19 cellular contexts compared by ENCODE assay signal in the genomic region with DNA sequence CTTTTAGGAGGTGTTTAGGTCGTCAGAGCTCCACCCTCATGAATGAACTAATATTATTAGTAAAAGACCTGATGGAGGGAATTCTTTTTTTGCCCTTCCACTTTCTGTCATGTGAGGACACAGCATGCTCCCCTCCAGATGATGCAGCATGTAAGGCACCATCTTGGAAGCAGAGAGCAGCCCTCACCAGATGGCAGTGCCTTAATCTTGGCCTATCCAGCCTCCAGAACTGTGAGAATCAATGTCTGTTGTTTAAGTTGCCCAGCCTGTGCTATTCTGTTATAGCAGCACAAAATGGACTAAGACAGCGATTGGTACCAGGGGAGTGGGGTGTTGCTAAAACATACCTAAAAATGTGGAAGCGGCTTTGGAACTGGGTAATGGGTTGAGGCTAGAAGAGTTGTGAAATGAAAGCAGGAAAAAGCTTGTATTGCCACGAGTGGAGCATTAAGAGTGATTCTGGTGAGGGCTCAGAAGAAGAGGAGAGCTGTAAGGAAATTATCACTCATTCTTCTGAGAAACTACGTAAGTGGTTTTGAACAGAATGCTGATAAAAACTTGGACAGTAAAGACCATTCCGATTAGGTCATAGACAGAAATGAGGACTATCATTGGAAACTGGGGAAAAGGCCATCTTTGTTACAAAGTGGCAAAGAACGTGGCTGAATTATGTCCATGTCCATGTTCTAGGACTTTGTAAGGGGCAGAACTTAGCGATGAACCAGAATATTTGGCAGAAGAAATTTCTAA.
"Had no signal": no experiment of that assay in that cellular context is flagged by ENCODE, and none has a peak within 500 bp of the region (broad histone marks: within the 10 kb centered on the region; RNA-seq: fewer than 3 reads in every experiment).

No MANE protein-coding gene starts in this region.

- H3K4me3 Mint-ChIP-seq: activated CD8-positive, alpha-beta memory T cell treated with anti-CD3 and anti-CD28 coated beads, Interleukin-2, amount 10 ng/mL, durations not matched to agents 7 days and 5 days; activated T-cell treated with anti-CD3 and anti-CD28 coated beads, Interleukin-2, amount 50 U/mL, for 24 hours; effector memory CD8-positive, alpha-beta T cell; naive thymus-derived CD8-positive, alpha-beta T cell; stimulated activated naive B cell treated with anti-CD40 and anti-IgM and Interleukin-4, amounts not matched to agents 10 μg/mL and 1 μg/mL and 100 μg/mL, for 72 hours; T-cell had no signal

- H3K4me1 ChIP-seq: prostate gland had no signal

- ATAC-seq: activated CD8-positive, alpha-beta memory T cell treated with anti-CD3 and anti-CD28 coated beads, Interleukin-2, amount 10 ng/mL, durations not matched to agents 7 days and 5 days; activated naive CD4-positive, alpha-beta T cell treated with anti-CD3 and anti-CD28 coated beads, Interleukin-2, amount 50 U/mL, for 72 hours; effector memory CD8-positive, alpha-beta T cell; mucosa of descending colon; naive thymus-derived CD8-positive, alpha-beta T cell; sciatic nerve; stimulated activated naive B cell treated with anti-CD40 and anti-IgM and Interleukin-4, amounts not matched to agents 10 μg/mL and 1 μg/mL and 100 μg/mL, for 72 hours; T-cell had no signal

- H3K27ac ChIP-seq: epithelial cell of prostate, prostate gland had no signal

- H3K36me3 Mint-ChIP-seq: activated CD8-positive, alpha-beta memory T cell treated with anti-CD3 and anti-CD28 coated beads, Interleukin-2, amount 10 ng/mL, durations not matched to agents 7 days and 5 days; activated naive CD4-positive, alpha-beta T cell treated with anti-CD3 and anti-CD28 coated beads, Interleukin-2, amount 50 U/mL, for 72 hours had no signal

- DNase-seq: activated CD4-positive, alpha-beta T cell treated with anti-CD3 and anti-CD28 coated beads, Interleukin-2, amount 50 U/mL, for 1 hour; activated CD4-positive, CD25-positive, alpha-beta regulatory T cell; activated CD8-positive, alpha-beta memory T cell treated with anti-CD3 and anti-CD28 coated beads, Interleukin-2, amount 10 ng/mL, durations not matched to agents 7 days and 5 days; activated effector memory CD4-positive, alpha-beta T cell treated with Interleukin-2 at 50 U/mL for 16 hours; activated T-cell treated with anti-CD3 and anti-CD28 coated beads, Interleukin-2, amount 50 U/mL, for 24 hours; central memory CD4-positive, alpha-beta T cell; effector memory CD8-positive, alpha-beta T cell; hypothalamus; kidney glomerular epithelial cell; mammary epithelial cell; mucosa of descending colon; naive thymus-derived CD8-positive, alpha-beta T cell; stimulated activated CD4-positive, alpha-beta T cell treated with anti-CD3 and anti-CD28 coated beads, Interleukin-2, amount 100 ng/mL, for 24 hours; stimulated activated naive B cell treated with anti-CD40 and anti-IgM and Interleukin-4, amounts not matched to agents 10 μg/mL and 1 μg/mL and 100 μg/mL, for 72 hours; T-cell had no signal

- H3K27ac Mint-ChIP-seq: activated CD8-positive, alpha-beta memory T cell treated with anti-CD3 and anti-CD28 coated beads, Interleukin-2, amount 10 ng/mL, durations not matched to agents 7 days and 5 days; activated naive CD4-positive, alpha-beta T cell treated with anti-CD3 and anti-CD28 coated beads, Interleukin-2, amount 50 U/mL, for 72 hours; activated T-cell treated with anti-CD3 and anti-CD28 coated beads, Interleukin-2, amount 50 U/mL, for 24 hours; effector memory CD8-positive, alpha-beta T cell; naive thymus-derived CD8-positive, alpha-beta T cell; stimulated activated naive B cell treated with anti-CD40 and anti-IgM and Interleukin-4, amounts not matched to agents 10 μg/mL and 1 μg/mL and 100 μg/mL, for 72 hours; T-cell had no signal

- H3K9me3 Mint-ChIP-seq: activated naive CD4-positive, alpha-beta T cell treated with anti-CD3 and anti-CD28 coated beads, Interleukin-2, amount 50 U/mL, for 72 hours; effector memory CD8-positive, alpha-beta T cell had no signal

- H3K36me3 ChIP-seq: prostate gland had no signal

- H3K9me3 ChIP-seq: mucosa of descending colon, prostate gland had no signal

- H3K4me1 Mint-ChIP-seq: stimulated activated naive B cell treated with anti-CD40 and anti-IgM and Interleukin-4, amounts not matched to agents 10 μg/mL and 1 μg/mL and 100 μg/mL, for 72 hours; T-cell had no signal

- H3K27me3 Mint-ChIP-seq: activated CD8-positive, alpha-beta memory T cell treated with anti-CD3 and anti-CD28 coated beads, Interleukin-2, amount 10 ng/mL, durations not matched to agents 7 days and 5 days; activated T-cell treated with anti-CD3 and anti-CD28 coated beads, Interleukin-2, amount 50 U/mL, for 24 hours; effector memory CD8-positive, alpha-beta T cell; naive thymus-derived CD8-positive, alpha-beta T cell; stimulated activated naive B cell treated with anti-CD40 and anti-IgM and Interleukin-4, amounts not matched to agents 10 μg/mL and 1 μg/mL and 100 μg/mL, for 72 hours; T-cell had no signal

- H3K4me3 ChIP-seq: mucosa of descending colon, prostate gland had no signal
